8 cellular contexts compared by ENCODE assay signal in genomic region chr6:166343157-166343502, GRCh38. TPM values are rescaled to one million over a fixed set of nuclear protein-coding genes. Genes with fewer than 3 reads are reported as not detected.
DNase-seq lines count a peak whose midpoint lies in the region; ATAC-seq and TF ChIP-seq lines count a peak whose summit lies in the region.

No MANE protein-coding gene starts in this region.

- H3K9me3 Mint-ChIP-seq in endodermal cell, result no peaks in the 10 kb centered on the region

- no peaks in the 10 kb centered on the region for H3K36me3 ChIP-seq in OCI-LY3 (replicated peaks; ENCODE audit: low read depth, low read length)
- H3K36me3 ChIP-seq in endodermal cell (ENCODE audit: control insufficient read depth, insufficient read depth, low read length), result peaks cover 10% of the 10 kb centered on the region
- H3K36me3 ChIP-seq in ovary, result no peaks in the 10 kb centered on the region

- H3K4me1 ChIP-seq in OCI-LY3 (ENCODE audit: low read length), result peaks cover 9% of the 10 kb centered on the region
- no peaks in the 10 kb centered on the region for H3K4me1 ChIP-seq in endodermal cell (ENCODE audit: control insufficient read depth, insufficient read depth, low read length)
- H3K4me1 ChIP-seq in ovary (ENCODE audit: insufficient read depth), result peaks cover 5% of the 10 kb centered on the region

- H3K79me2 ChIP-seq in OCI-LY3 (ENCODE audit: low read length), result peaks cover 49% of the 10 kb centered on the region

- peaks cover 12% of the 10 kb centered on the region for H4K20me1 ChIP-seq in OCI-LY3 (ENCODE audit: insufficient read depth, low read length)

- ATAC-seq in GM18858 (IDR thresholded peaks at IDR 0.05; ENCODE audit: unreplicated experiment), result peak; percentile 33
- ATAC-seq in HG02642 (IDR thresholded peaks at IDR 0.05; ENCODE audit: poor library complexity, unreplicated experiment), result peak; percentile 25

- no peaks in the 10 kb centered on the region for H3K9me3 ChIP-seq in OCI-LY3 (ENCODE audit: insufficient read depth, low read length)
- no peaks in the 10 kb centered on the region for H3K9me3 ChIP-seq in endodermal cell (ENCODE audit: control insufficient read depth, low read length)
- no peaks in the 10 kb centered on the region for H3K9me3 ChIP-seq in ovary

- peak overlapping the region; percentile 94 for H3K4me2 ChIP-seq in OCI-LY3 (ENCODE audit: low read length)

- no peak for DNase-seq in endodermal cell
- no peak for DNase-seq in ovary
- no peak for DNase-seq in NCI-H146 treated with DMSO at 0.1 percent for 48 hours (lab: John Stamatoyannopoulos, UW; ENCODE audit: unreplicated experiment)
- no peak for DNase-seq in stimulated activated CD4-positive, alpha-beta T cell treated with anti-CD3 and anti-CD28 coated beads, Interleukin-1b, Interleukin-23, amount 100 ng/mL, for 48 hours
- DNase-seq in T1000 (lab: John Stamatoyannopoulos, UW), result no peak

- no peak for TF ChIP-seq POLR2A in ovary (IDR thresholded peaks at IDR 0.05)

- H3K4me1 Mint-ChIP-seq in endodermal cell, result peaks cover 11% of the 10 kb centered on the region

- H3K27me3 Mint-ChIP-seq in endodermal cell (ENCODE audit: insufficient read depth), result peaks cover 2% of the 10 kb centered on the region

- peak overlapping the region; percentile 100 for H3K4me3 ChIP-seq in OCI-LY3 (ENCODE audit: low read length)
- H3K4me3 ChIP-seq in endodermal cell (ENCODE audit: low read length), result peak overlapping the region; percentile 96
- H3K4me3 ChIP-seq in ovary, result peak overlapping the region; percentile 95

- H3K27ac ChIP-seq in OCI-LY3 (ENCODE audit: low read length) (peak overlapping the region; percentile 69), endodermal cell (ENCODE audit: low read depth, low read length) (peak overlapping the region; percentile 62), ovary (no peak overlapping the region)

- H2AFZ ChIP-seq in OCI-LY3 (ENCODE audit: low read depth, low read length), result peak overlapping the region; percentile 29

- H3K27ac Mint-ChIP-seq in endodermal cell, result no peak overlapping the region

- intact Hi-C loops in ovary (cut with DNase I), result loop anchor here in 1 of 4 donors (5.0 kb wide), 1 partner anchor 39 kb away; the partner anchor contains the start of gene MPC1

- TF ChIP-seq CTCF in OCI-LY3 (IDR thresholded peaks at IDR 0.05; ENCODE audit: low read depth, low read length), result no peak
- TF ChIP-seq CTCF in endodermal cell (conservative IDR thresholded peaks at IDR 0.05), result no peak
- TF ChIP-seq CTCF in ovary (IDR thresholded peaks at IDR 0.05), result no peak

- TF ChIP-seq EP300 in ovary (IDR thresholded peaks at IDR 0.05), result no peak

- peak overlapping the region; percentile 78 for H3K4me3 Mint-ChIP-seq in endodermal cell

- 72 to 80% methylated on average over 3 of the region's 3 CpGs for WGBS in endodermal cell (ENCODE audit: insufficient coverage in 1 of 2, insufficient read length in 1 of 2), 2 experiments
- 18 to 32% (median 29%) methylated on average over 3 of the region's 3 CpGs for WGBS in ovary, 3 donors

- H3K9ac ChIP-seq in OCI-LY3 (ENCODE audit: low read length) (peak overlapping the region; percentile 97), endodermal cell (ENCODE audit: extremely low read depth, low read length, poor library complexity, severe bottlenecking) (peak overlapping the region; percentile 93)

- no peaks in the 10 kb centered on the region for H3K36me3 Mint-ChIP-seq in endodermal cell (ENCODE audit: low read depth)

- H3K27me3 ChIP-seq in OCI-LY3 (ENCODE audit: low read depth, low read length) (no peaks in the 10 kb centered on the region), endodermal cell (ENCODE audit: control insufficient read depth, insufficient read depth, low read length, poor library complexity, severe bottlenecking) (no peaks in the 10 kb centered on the region), ovary (no peaks in the 10 kb centered on the region)

RNA-seq across cellular contexts. Expression of gene SFT2D1, which starts 0.8 kb away (rescaled TPM):
- total RNA-seq in endodermal cell, result 10 to 100 TPM; 42.4 to 53.9 TPM
- polyA plus RNA-seq in endodermal cell (2013, experiment 1 of 2), result 52.4 TPM
- 51.3 TPM for polyA plus RNA-seq in endodermal cell (2013, experiment 2 of 2)
- total RNA-seq in ovary, result 10 to 100 TPM; 25.9 to 50.3 (median 34.1) TPM
- 10 to 100 TPM; 43.3 to 46.1 TPM for polyA plus RNA-seq in ovary

RNA-seq across cellular contexts. Expression of gene PRR18, which starts 34.9 kb away (rescaled TPM):
- under 1 TPM; 0.09 to 0.42 TPM for total RNA-seq in endodermal cell
- not detected for polyA plus RNA-seq in endodermal cell (2013, experiment 1 of 2)
- polyA plus RNA-seq in endodermal cell (2013, experiment 2 of 2), result not detected
- 1 to 10 TPM in 1 of 7 donors, under 1 TPM in 2, not detected in 4; 0.17 to 5.1 (median 0.33) TPM for total RNA-seq in ovary
- under 1 TPM in 1 of 2 donors, not detected in 1; 0.05 TPM for polyA plus RNA-seq in ovary

RNA-seq across cellular contexts. Expression of gene MPC1, which starts 39.6 kb away (rescaled TPM):
- total RNA-seq in endodermal cell (1 to 10 TPM; 8.2 to 8.7 TPM), ovary (10 to 100 TPM; 34.1 to 46.7 (median 37.6) TPM)
- polyA plus RNA-seq in endodermal cell (2013, experiment 1 of 2), result 26.6 TPM
- 30.0 TPM for polyA plus RNA-seq in endodermal cell (2013, experiment 2 of 2)
- 10 to 100 TPM; 61.2 to 82.6 TPM for polyA plus RNA-seq in ovary

Comparison
In these comparisons a context has a peak if more than half of its experiments do, and no peak if none do; other contexts are left out.
1. H3K27ac ChIP-seq: peak in OCI-LY3 (single experiment) and endodermal cell (single experiment); none in ovary (0 of 2).
2. Peak in every context shown above with its lines, with median percentiles within 50 percentile points of each other: H3K4me3 ChIP-seq.